19 cellular contexts compared by ENCODE assay signal in the genomic region with DNA sequence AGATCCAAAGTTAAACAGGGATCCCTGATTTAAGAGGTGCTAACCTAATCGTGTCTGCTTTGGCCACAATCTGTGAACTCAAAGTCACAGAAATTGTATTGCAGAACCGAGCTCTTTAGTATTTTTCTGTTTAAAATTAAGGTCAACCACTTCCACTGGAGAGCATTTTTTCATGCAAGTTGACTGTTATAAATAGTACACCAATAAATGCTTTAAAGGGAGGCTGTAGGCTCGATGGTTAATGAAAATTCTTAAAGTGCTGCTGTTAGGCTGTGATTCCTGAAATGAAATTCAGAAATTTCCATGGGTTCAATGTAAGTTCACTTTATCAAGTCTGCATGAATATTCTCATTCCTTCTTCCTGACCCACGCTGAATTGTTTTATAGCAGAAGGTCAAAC.
DNase-seq lines count a peak whose midpoint lies in the region; ATAC-seq and TF ChIP-seq lines count a peak whose summit lies in the region.
"Had no signal": no experiment of that assay in that cellular context is flagged by ENCODE, and none has a peak within 500 bp of the region (broad histone marks: within the 10 kb centered on the region; RNA-seq: fewer than 3 reads in every experiment).

No MANE protein-coding gene starts in this region.

- peaks cover 4% of the 10 kb centered on the region for H3K36me3 Mint-ChIP-seq in mesothelial cell of epicardium

- peaks cover 20% of the 10 kb centered on the region for H3K4me1 Mint-ChIP-seq in mesothelial cell of epicardium
- H3K4me1 Mint-ChIP-seq: H9 had no signal

- no peaks in the 10 kb centered on the region for H3K79me1 ChIP-seq in IMR-90 (ENCODE audit: low read depth in 1 of 2, low read length in 2 of 2)

- H3K4ac ChIP-seq in IMR-90 (ENCODE audit: low read depth, low read length) = no peak overlapping the region

- no peaks in the 10 kb centered on the region for H4K20me1 ChIP-seq in IMR-90 (ENCODE audit: insufficient read depth, low read length)

- POLR2A ChIA-PET in IMR-90 (lab: Charles Lee; ENCODE audit: unreplicated experiment) = no interaction called here

- H2AK5ac ChIP-seq in IMR-90 (ENCODE audit: low read depth, low read length) = no peak overlapping the region

- TF ChIP-seq POLR2A in IMR-90 (IDR thresholded peaks at IDR 0.05; ENCODE audit: low read depth, low read length) = no peak
- no peak for TF ChIP-seq POLR2A in prostate gland (IDR thresholded peaks at IDR 0.05)

- no peaks in the 10 kb centered on the region for H3K9me3 ChIP-seq in IMR-90 (ENCODE audit: control insufficient read depth, insufficient read depth, low read length)
- no peaks in the 10 kb centered on the region for H3K9me3 ChIP-seq in prostate gland
- H3K9me3 ChIP-seq: BE2C had no signal

- dilution Hi-C loops in IMR-90 (cut with HindIII; ENCODE audit: low sequenced_read_pairs, unreplicated experiment) = no loop called here

- WGBS in IMR-90 (ENCODE audit: extremely low coverage in 2 of 2, insufficient read length in 1 of 2), 2 experiments = no CpG with 5 or more reads among the region's 4 CpGs
- WGBS in prostate gland = 50% methylated on average over 4 of the region's 4 CpGs

- TF ChIP-seq CTCF in IMR-90 (conservative IDR thresholded peaks at IDR 0.05; ENCODE audit: low read depth, low read length) (no peak), choroid plexus epithelial cell (conservative IDR thresholded peaks at IDR 0.05; ENCODE audit: low read depth, low read length) (no peak), mesothelial cell of epicardium (IDR thresholded peaks at IDR 0.05; ENCODE audit: unreplicated experiment) (no peak), prostate gland (IDR thresholded peaks at IDR 0.05) (no peak)

- intact Hi-C loops in IMR-90 (cut with micrococcal nuclease) (no loop called here), prostate gland (cut with DNase I) (loop anchor here (10.0 kb wide), 1 partner anchor 1912 kb away; no protein-coding TSS in a partner anchor)

- no peak overlapping the region; a peak in 1 of 4 replicates for H4K8ac ChIP-seq in IMR-90 (ENCODE audit: low read depth in 2 of 2, low read length in 2 of 2)

- no peaks in the 10 kb centered on the region for H3K9me1 ChIP-seq in IMR-90 (ENCODE audit: insufficient read depth, low read length)

- H3K27ac ChIP-seq in IMR-90 (ENCODE audit: insufficient read depth, low read length) = no peak overlapping the region
- no peak overlapping the region for H3K27ac ChIP-seq in prostate gland
- H3K27ac ChIP-seq: GM23248, KMS-11 had no signal

- TF ChIP-seq RAD21 in IMR-90 (IDR thresholded peaks at IDR 0.05; ENCODE audit: low read length) = no peak

- H3K9me3 Mint-ChIP-seq in mesothelial cell of epicardium = peaks cover 12% of the 10 kb centered on the region
- H3K9me3 Mint-ChIP-seq: H9 had no signal

- H2AK9ac ChIP-seq in IMR-90 (replicated peaks; ENCODE audit: low read depth, low read length, poor library complexity) = no peak overlapping the region

- H2BK15ac ChIP-seq in IMR-90 (ENCODE audit: low read depth, low read length) = no peak overlapping the region

- H3K27me3 ChIP-seq in IMR-90 (ENCODE audit: control insufficient read depth, insufficient read depth, low read length) = no peaks in the 10 kb centered on the region
- H3K27me3 ChIP-seq in prostate gland (replicated peaks; ENCODE audit: insufficient read depth) = no peaks in the 10 kb centered on the region
- H3K27me3 ChIP-seq: BE2C had no signal

- H3K9ac ChIP-seq in IMR-90 (ENCODE audit: low read depth, low read length) = no peak overlapping the region
- H3K9ac ChIP-seq: GM23248, KMS-11 had no signal

- no peak overlapping the region for H3K18ac ChIP-seq in IMR-90 (ENCODE audit: low read depth, low read length)

- no peak overlapping the region for H2AFZ ChIP-seq in IMR-90 (replicated peaks; ENCODE audit: low read length, poor library complexity)
- H2AFZ ChIP-seq: GM23248 had no signal

- DNase-seq in IMR-90 = peak; percentile 4
- peak; percentile 24 for DNase-seq in choroid plexus epithelial cell (ENCODE audit: low read depth)
- no peak for DNase-seq in mesothelial cell of epicardium (ENCODE audit: low spot score in 2 of 2, unreplicated experiment in 2 of 2)
- DNase-seq in prostate gland (ENCODE audit: low spot score) = no peak
- no peak for DNase-seq in GOT3 (lab: John Stamatoyannopoulos, UW)
- no peak for DNase-seq in activated T-cell treated with anti-CD3 and anti-CD28 coated beads, Interleukin-2, amount 50 U/mL, for 48 hours
- DNase-seq in cerebellar cortex (ENCODE audit: low spot score) = no peak
- DNase-seq: BE2C, GM23248, H9, NCI-H1048, NCI-H1417, NCI-H1694 treated with DMSO at 0.1 percent for 48 hours, NCI-H2081, NCI-H2227 treated with DMSO at 0.1 percent for 48 hours, NCI-H526 treated with DMSO at 0.1 percent for 48 hours, RPMI8226, SHP77 had no signal

- no peak overlapping the region for H3K4me3 Mint-ChIP-seq in mesothelial cell of epicardium
- H3K4me3 Mint-ChIP-seq: H9 had no signal

- peak overlapping the region; percentile 17; the same call in 1 of the 2 replicates for H3K4me2 ChIP-seq in IMR-90 (ENCODE audit: low read depth, low read length)
- H3K4me2 ChIP-seq: KMS-11 had no signal

- H3K36me3 ChIP-seq in IMR-90 (ENCODE audit: control insufficient read depth, insufficient read depth, low read length) (no peaks in the 10 kb centered on the region), prostate gland (no peaks in the 10 kb centered on the region)
- H3K36me3 ChIP-seq: BE2C had no signal

- in situ Hi-C loops in IMR-90 (cut with MboI; ENCODE audit: low sequenced_read_pairs) = no loop called here

- no peak overlapping the region for H2BK120ac ChIP-seq in IMR-90 (ENCODE audit: low read depth, low read length)

- 0 out of 2 replicates have a peak, but pooled peaks have one; percentile 24 for ATAC-seq in IMR-90 (ENCODE audit: low read depth)

- no peak overlapping the region for H3K56ac ChIP-seq in IMR-90 (ENCODE audit: extremely low read depth, insufficient read depth, low read length)

- H3K14ac ChIP-seq in IMR-90 (replicated peaks; ENCODE audit: low read depth, low read length) = 0 out of 2 replicates have a peak overlapping the region, but pooled peaks have one; percentile 37

- CTCF ChIA-PET in IMR-90 (lab: Yijun Ruan, JAX) = no interaction called here

- H2BK20ac ChIP-seq in IMR-90 (ENCODE audit: low read depth, low read length) = no peak overlapping the region

- H3K4me3 ChIP-seq in IMR-90 (ENCODE audit: insufficient read depth, low read depth, low read length) (no peak overlapping the region), choroid plexus epithelial cell (ENCODE audit: low read depth, low read length) (no peak overlapping the region), prostate gland (no peak overlapping the region)
- H3K4me3 ChIP-seq: GM23248 had no signal

- no peak overlapping the region for H4K91ac ChIP-seq in IMR-90 (ENCODE audit: insufficient read depth, low read depth, low read length)

- BruUV-seq in IMR-90 (replicated peaks; lab: Mats Ljungman, UMichigan) = no TSS peak

- H3K4me1 ChIP-seq in IMR-90 (ENCODE audit: control insufficient read depth, insufficient read depth, low read length) = peaks cover under 1% of the 10 kb centered on the region; the same call in 1 of the 2 replicates
- H3K4me1 ChIP-seq in prostate gland (replicated peaks) = no peaks in the 10 kb centered on the region

- H3K27me3 Mint-ChIP-seq in mesothelial cell of epicardium (ENCODE audit: low read depth) = no peaks in the 10 kb centered on the region

- H3K23ac ChIP-seq in IMR-90 (ENCODE audit: low read depth, low read length) = no peak overlapping the region

- H3K27ac Mint-ChIP-seq in mesothelial cell of epicardium = peak overlapping the region; percentile 74
- H3K27ac Mint-ChIP-seq: H9 had no signal

- no peak overlapping the region; the same call in 1 of the 2 replicates for H4K5ac ChIP-seq in IMR-90 (ENCODE audit: low read depth, low read length)

- no peak overlapping the region for H2BK5ac ChIP-seq in IMR-90 (ENCODE audit: low read depth, low read length, poor library complexity, severe bottlenecking)

TF ChIP-seq in IMR-90, 13 proteins besides CTCF, POLR2A, EP300 and RAD21:
- TF ChIP-seq MAZ (IDR thresholded peaks at IDR 0.05; ENCODE audit: borderline replicate concordance, low read depth, low read length) (no peak), NFE2L2 (IDR thresholded peaks at IDR 0.05; ENCODE audit: low read depth, low read length) (no peak), FOS (IDR thresholded peaks at IDR 0.05; ENCODE audit: low read depth, low read length) (no peak), CEBPB (IDR thresholded peaks at IDR 0.05; ENCODE audit: low read depth, low read length) (no peak), RCOR1 (IDR thresholded peaks at IDR 0.05; ENCODE audit: insufficient replicate concordance, low read length) (no peak), CHD1 (IDR thresholded peaks at IDR 0.05; ENCODE audit: low read depth, low read length) (no peak), SMC3 (IDR thresholded peaks at IDR 0.05; ENCODE audit: low read depth, low read length) (no peak), MXI1 (IDR thresholded peaks at IDR 0.05; ENCODE audit: borderline replicate concordance, low read depth, low read length) (no peak), BHLHE40 (IDR thresholded peaks at IDR 0.05; ENCODE audit: low read depth, low read length) (no peak), RFX5 (IDR thresholded peaks at IDR 0.05; ENCODE audit: low read depth, low read length) (no peak), MAFK (IDR thresholded peaks at IDR 0.05; ENCODE audit: low read depth, low read length) (no peak)
- TF ChIP-seq, protein P1, sequence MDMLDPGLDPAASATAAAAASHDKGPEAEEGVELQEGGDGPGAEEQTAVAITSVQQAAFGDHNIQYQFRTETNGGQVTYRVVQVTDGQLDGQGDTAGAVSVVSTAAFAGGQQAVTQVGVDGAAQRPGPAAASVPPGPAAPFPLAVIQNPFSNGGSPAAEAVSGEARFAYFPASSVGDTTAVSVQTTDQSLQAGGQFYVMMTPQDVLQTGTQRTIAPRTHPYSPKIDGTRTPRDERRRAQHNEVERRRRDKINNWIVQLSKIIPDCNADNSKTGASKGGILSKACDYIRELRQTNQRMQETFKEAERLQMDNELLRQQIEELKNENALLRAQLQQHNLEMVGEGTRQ (IDR thresholded peaks at IDR 0.05; ENCODE audit: low read depth, low read length) = no peak
- TF ChIP-seq, protein P2, sequence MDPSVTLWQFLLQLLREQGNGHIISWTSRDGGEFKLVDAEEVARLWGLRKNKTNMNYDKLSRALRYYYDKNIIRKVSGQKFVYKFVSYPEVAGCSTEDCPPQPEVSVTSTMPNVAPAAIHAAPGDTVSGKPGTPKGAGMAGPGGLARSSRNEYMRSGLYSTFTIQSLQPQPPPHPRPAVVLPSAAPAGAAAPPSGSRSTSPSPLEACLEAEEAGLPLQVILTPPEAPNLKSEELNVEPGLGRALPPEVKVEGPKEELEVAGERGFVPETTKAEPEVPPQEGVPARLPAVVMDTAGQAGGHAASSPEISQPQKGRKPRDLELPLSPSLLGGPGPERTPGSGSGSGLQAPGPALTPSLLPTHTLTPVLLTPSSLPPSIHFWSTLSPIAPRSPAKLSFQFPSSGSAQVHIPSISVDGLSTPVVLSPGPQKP (IDR thresholded peaks at IDR 0.05; ENCODE audit: borderline replicate concordance, low read depth, low read length) = no peak
TF ChIP-seq in IMR-90: peak in this region for 0.

Comparison
In these comparisons a context has a peak if more than half of its experiments do, and no peak if none do; other contexts are left out.
1. DNase-seq: peak in IMR-90 (single experiment) and choroid plexus epithelial cell (single experiment); none in mesothelial cell of epicardium (0 of 2), prostate gland (single experiment), GOT3 (single experiment), activated T-cell treated with anti-CD3 and anti-CD28 coated beads, Interleukin-2, amount 50 U/mL, for 48 hours (0 of 2) and cerebellar cortex (single experiment).